Comparison of ENCODE assay signal across 1 cellular context in genomic region chr22:50030315-50031188, GRCh38.
TF ChIP-seq lines count a peak whose summit lies in the region.

No MANE protein-coding gene starts in this region.

TF ChIP-seq in SK-N-SH treated with all-trans-retinoic acid at 6 μM for 48 hours, 23 proteins besides CTCF, POLR2A, EP300 and RAD21 (continued from another document):
- no peak for TF ChIP-seq PATZ1 (CRISPR knock-in tag; IDR thresholded peaks at IDR 0.05; ENCODE audit: borderline replicate concordance)
- no peak for TF ChIP-seq ZFP3 (CRISPR knock-in tag; IDR thresholded peaks at IDR 0.05)
- no peak for TF ChIP-seq PPARA (CRISPR knock-in tag; IDR thresholded peaks at IDR 0.05; ENCODE audit: borderline replicate concordance)
- TF ChIP-seq TOX (CRISPR knock-in tag; IDR thresholded peaks at IDR 0.05; ENCODE audit: borderline replicate concordance): no peak
- no peak for TF ChIP-seq CSDC2 (CRISPR knock-in tag; IDR thresholded peaks at IDR 0.05)
- TF ChIP-seq ZNF70 (CRISPR knock-in tag; IDR thresholded peaks at IDR 0.05): no peak
- TF ChIP-seq ARNTL (CRISPR knock-in tag; IDR thresholded peaks at IDR 0.05; ENCODE audit: borderline replicate concordance, low read depth): no peak
- TF ChIP-seq TSHZ2 (CRISPR knock-in tag; IDR thresholded peaks at IDR 0.05): no peak
- no peak for TF ChIP-seq OSR1 (CRISPR knock-in tag; IDR thresholded peaks at IDR 0.05)
- no peak for TF ChIP-seq CSRNP3 (CRISPR knock-in tag; IDR thresholded peaks at IDR 0.05)
- no peak for TF ChIP-seq TCF4 (CRISPR knock-in tag; IDR thresholded peaks at IDR 0.05; ENCODE audit: borderline replicate concordance)
